1 cellular context compared by ENCODE assay signal in genomic region chr9:36867672-36868471, GRCh38.
TF ChIP-seq lines count a peak whose summit lies in the region.

No MANE protein-coding gene starts in this region.

TF ChIP-seq in HepG2, 621 proteins besides CTCF, POLR2A, EP300 and RAD21 (continued from another document and continues in another):
- TF ChIP-seq CBX5 (CRISPR knock-in tag; IDR thresholded peaks at IDR 0.05; ENCODE audit: borderline replicate concordance) (peak; percentile 90; the same call in 1 of the 2 replicates), PHF20 (CRISPR knock-in tag; IDR thresholded peaks at IDR 0.05) (no peak), POGZ (CRISPR knock-in tag; IDR thresholded peaks at IDR 0.05) (peak; percentile 88; the same call in 1 of the 2 replicates), CENPX (CRISPR knock-in tag; IDR thresholded peaks at IDR 0.05) (no peak), ZBTB8A (CRISPR knock-in tag; IDR thresholded peaks at IDR 0.05; ENCODE audit: borderline replicate concordance, low read depth) (no peak), AFF4 (CRISPR knock-in tag; IDR thresholded peaks at IDR 0.05) (no peak), IKZF1 (IDR thresholded peaks at IDR 0.05) (no peak), ZBTB44 (CRISPR knock-in tag; IDR thresholded peaks at IDR 0.05) (no peak), DNMT1 (CRISPR knock-in tag; IDR thresholded peaks at IDR 0.05) (peak; percentile 14; the same call in 1 of the 2 replicates), KAT8 (CRISPR knock-in tag; IDR thresholded peaks at IDR 0.05) (peak; percentile 82), RARA (CRISPR knock-in tag; IDR thresholded peaks at IDR 0.05) (peak; percentile 99), HNF4A (CRISPR knock-in tag; IDR thresholded peaks at IDR 0.05) (peak; percentile 100), ZNF276 (CRISPR knock-in tag; IDR thresholded peaks at IDR 0.05; ENCODE audit: low read depth) (no peak), GPBP1L1 (CRISPR knock-in tag; IDR thresholded peaks at IDR 0.05) (no peak), TRIM22 (IDR thresholded peaks at IDR 0.05) (no peak), ZNF567 (CRISPR knock-in tag; IDR thresholded peaks at IDR 0.05; ENCODE audit: borderline replicate concordance) (no peak), ZNF572 (CRISPR knock-in tag; IDR thresholded peaks at IDR 0.05) (no peak), ZNF577 (CRISPR knock-in tag; IDR thresholded peaks at IDR 0.05; ENCODE audit: borderline replicate concordance, low read depth) (no peak), ZNF574 (CRISPR knock-in tag; IDR thresholded peaks at IDR 0.05) (peak; percentile 80), ZNF761 (CRISPR knock-in tag; conservative IDR thresholded peaks at IDR 0.05) (no peak), ZNF3 (CRISPR knock-in tag; IDR thresholded peaks at IDR 0.05) (no peak), HNF1A (IDR thresholded peaks at IDR 0.05; ENCODE audit: low read depth) (peak; percentile 77), HNF1A (CRISPR knock-in tag; IDR thresholded peaks at IDR 0.05; ENCODE audit: borderline replicate concordance) (peak; percentile 78; the same call in 1 of the 2 replicates), BCL3 (CRISPR knock-in tag; IDR thresholded peaks at IDR 0.05) (0 out of 2 replicates have a peak, but pooled peaks have one; percentile 20), CEBPB (IDR thresholded peaks at IDR 0.05; ENCODE audit: borderline replicate concordance, low read depth, low read length) (no peak), ZNF232 (CRISPR knock-in tag; IDR thresholded peaks at IDR 0.05; ENCODE audit: borderline replicate concordance) (no peak), MBNL3 (CRISPR knock-in tag; conservative IDR thresholded peaks at IDR 0.05) (no peak), ZNF33B (CRISPR knock-in tag; IDR thresholded peaks at IDR 0.05) (no peak), ZNF644 (CRISPR knock-in tag; IDR thresholded peaks at IDR 0.05; ENCODE audit: low read depth) (no peak; the same call in 1 of the 2 replicates), CERS6 (CRISPR knock-in tag; IDR thresholded peaks at IDR 0.05) (no peak), PRDM4 (CRISPR knock-in tag; IDR thresholded peaks at IDR 0.05; ENCODE audit: borderline replicate concordance) (no peak), ZKSCAN1 (IDR thresholded peaks at IDR 0.05; ENCODE audit: low read length) (no peak), ATM (IDR thresholded peaks at IDR 0.05; ENCODE audit: borderline replicate concordance) (no peak), RBAK (CRISPR knock-in tag; IDR thresholded peaks at IDR 0.05) (no peak), SIX1 (CRISPR knock-in tag; IDR thresholded peaks at IDR 0.05; ENCODE audit: borderline replicate concordance) (peak; percentile 40; the same call in 1 of the 2 replicates), MED8 (CRISPR knock-in tag; IDR thresholded peaks at IDR 0.05; ENCODE audit: insufficient replicate concordance) (peak; percentile 73), ZNF451 (CRISPR knock-in tag; IDR thresholded peaks at IDR 0.05) (no peak), ZNF205 (CRISPR knock-in tag; IDR thresholded peaks at IDR 0.05) (peak; percentile 88)
